In the genomic region with DNA sequence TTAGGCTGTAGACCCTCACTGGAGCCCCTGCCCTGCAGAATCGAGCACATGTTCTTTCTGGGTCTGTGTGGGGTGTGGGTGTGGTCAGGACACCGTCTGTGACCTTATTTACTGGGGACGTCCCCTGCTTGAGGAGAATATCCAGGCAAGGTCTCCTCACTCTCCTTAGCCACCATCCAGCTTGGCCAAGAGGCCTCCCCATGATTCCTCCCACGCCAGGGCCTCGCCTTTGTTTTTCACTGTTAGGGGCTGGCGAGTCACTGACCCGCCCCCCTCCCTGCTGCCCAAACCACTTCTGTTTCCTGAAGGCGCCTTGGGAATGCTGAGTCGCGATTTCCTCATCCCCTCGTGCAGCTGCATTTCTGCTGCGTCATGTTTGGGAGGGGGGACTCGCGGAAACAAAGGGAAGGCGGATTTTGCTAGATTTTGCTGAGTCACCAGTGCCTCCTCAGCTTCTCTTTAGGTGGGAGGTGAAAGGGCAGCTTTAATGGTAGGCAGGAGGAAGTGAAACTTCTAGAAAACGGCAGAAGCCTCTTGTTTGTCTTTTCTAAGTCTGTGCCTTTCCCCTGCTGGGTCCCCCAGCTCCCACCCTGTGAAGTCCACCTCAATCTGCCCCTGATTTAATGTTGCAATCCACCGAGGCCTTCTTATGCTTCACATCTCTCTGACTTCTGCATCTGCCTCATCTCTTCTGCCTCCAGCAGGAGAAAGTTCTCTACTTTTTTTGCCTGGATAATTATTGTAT, we compare ENCODE assay signal across 1 cellular context.
TF ChIP-seq lines count a peak whose summit lies in the region.

No MANE protein-coding gene starts in this region.

TF ChIP-seq in HepG2, 621 proteins besides CTCF, POLR2A, EP300 and RAD21 (continued from another document and continues in another):
- TF ChIP-seq, protein P1, sequence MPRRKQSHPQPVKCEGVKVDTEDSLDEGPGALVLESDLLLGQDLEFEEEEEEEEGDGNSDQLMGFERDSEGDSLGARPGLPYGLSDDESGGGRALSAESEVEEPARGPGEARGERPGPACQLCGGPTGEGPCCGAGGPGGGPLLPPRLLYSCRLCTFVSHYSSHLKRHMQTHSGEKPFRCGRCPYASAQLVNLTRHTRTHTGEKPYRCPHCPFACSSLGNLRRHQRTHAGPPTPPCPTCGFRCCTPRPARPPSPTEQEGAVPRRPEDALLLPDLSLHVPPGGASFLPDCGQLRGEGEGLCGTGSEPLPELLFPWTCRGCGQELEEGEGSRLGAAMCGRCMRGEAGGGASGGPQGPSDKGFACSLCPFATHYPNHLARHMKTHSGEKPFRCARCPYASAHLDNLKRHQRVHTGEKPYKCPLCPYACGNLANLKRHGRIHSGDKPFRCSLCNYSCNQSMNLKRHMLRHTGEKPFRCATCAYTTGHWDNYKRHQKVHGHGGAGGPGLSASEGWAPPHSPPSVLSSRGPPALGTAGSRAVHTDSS (CRISPR knock-in tag; conservative IDR thresholded peaks at IDR 0.05), result no peak
- peak; percentile 88 for TF ChIP-seq BHLHE40 (IDR thresholded peaks at IDR 0.05; ENCODE audit: low read length)
- TF ChIP-seq SALL2 (CRISPR knock-in tag; IDR thresholded peaks at IDR 0.05), result 0 out of 2 replicates have a peak, but pooled peaks have one; percentile 32
- TF ChIP-seq ZNF605 (CRISPR knock-in tag; IDR thresholded peaks at IDR 0.05), result peak; percentile 93
- TF ChIP-seq TBX2 (CRISPR knock-in tag; IDR thresholded peaks at IDR 0.05; ENCODE audit: borderline replicate concordance), result peak; percentile 52; the same call in 1 of the 2 replicates
- TF ChIP-seq, protein P2, sequence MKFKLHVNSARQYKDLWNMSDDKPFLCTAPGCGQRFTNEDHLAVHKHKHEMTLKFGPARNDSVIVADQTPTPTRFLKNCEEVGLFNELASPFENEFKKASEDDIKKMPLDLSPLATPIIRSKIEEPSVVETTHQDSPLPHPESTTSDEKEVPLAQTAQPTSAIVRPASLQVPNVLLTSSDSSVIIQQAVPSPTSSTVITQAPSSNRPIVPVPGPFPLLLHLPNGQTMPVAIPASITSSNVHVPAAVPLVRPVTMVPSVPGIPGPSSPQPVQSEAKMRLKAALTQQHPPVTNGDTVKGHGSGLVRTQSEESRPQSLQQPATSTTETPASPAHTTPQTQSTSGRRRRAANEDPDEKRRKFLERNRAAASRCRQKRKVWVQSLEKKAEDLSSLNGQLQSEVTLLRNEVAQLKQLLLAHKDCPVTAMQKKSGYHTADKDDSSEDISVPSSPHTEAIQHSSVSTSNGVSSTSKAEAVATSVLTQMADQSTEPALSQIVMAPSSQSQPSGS (CRISPR knock-in tag; IDR thresholded peaks at IDR 0.05), result peak; percentile 67; the same call in 1 of the 2 replicates
- peak; percentile 45; the same call in 1 of the 2 replicates for TF ChIP-seq ZNF619 (CRISPR knock-in tag; IDR thresholded peaks at IDR 0.05)
- no peak for TF ChIP-seq FOXP1 (IDR thresholded peaks at IDR 0.05)
- TF ChIP-seq FOXP1 (CRISPR knock-in tag; IDR thresholded peaks at IDR 0.05), result peak; percentile 70
- TF ChIP-seq, protein P3, sequence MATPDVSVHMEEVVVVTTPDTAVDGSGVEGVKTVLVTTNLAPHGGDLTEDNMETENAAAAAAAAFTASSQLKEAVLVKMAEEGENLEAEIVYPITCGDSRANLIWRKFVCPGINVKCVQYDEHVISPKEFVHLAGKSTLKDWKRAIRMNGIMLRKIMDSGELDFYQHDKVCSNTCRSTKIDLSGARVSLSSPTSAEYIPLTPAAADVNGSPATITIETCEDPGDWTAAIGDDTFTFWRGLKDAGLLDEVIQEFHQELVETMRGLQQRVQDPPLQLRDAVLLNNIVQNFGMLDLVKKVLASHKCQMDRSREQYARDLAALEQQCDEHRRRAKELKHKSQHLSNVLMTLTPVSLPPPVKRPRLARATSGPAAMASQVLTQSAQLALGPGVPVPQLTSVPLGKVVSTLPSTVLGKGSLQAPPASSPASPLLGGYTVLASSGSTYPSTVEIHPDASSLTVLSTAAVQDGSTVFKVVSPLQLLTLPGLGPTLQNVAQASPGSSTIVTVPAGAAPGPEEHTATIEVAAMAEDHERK (CRISPR knock-in tag; IDR thresholded peaks at IDR 0.05; ENCODE audit: low read depth), result no peak
- TF ChIP-seq MAFF (IDR thresholded peaks at IDR 0.05; ENCODE audit: low read depth, low read length), result peak; percentile 100
- TF ChIP-seq NCOA2 (CRISPR knock-in tag; IDR thresholded peaks at IDR 0.05), result peak; percentile 67; the same call in 1 of the 2 replicates
- TF ChIP-seq FOXA3 (CRISPR knock-in tag; IDR thresholded peaks at IDR 0.05), result peak; percentile 68
- no peak for TF ChIP-seq ZNF792 (CRISPR knock-in tag; IDR thresholded peaks at IDR 0.05)
- 0 out of 2 replicates have a peak, but pooled peaks have one; percentile 44 for TF ChIP-seq ESRRA (CRISPR knock-in tag; IDR thresholded peaks at IDR 0.05; ENCODE audit: low read depth)
- peak; percentile 84 for TF ChIP-seq ZKSCAN5 (CRISPR knock-in tag; IDR thresholded peaks at IDR 0.05)
- TF ChIP-seq, protein P4, sequence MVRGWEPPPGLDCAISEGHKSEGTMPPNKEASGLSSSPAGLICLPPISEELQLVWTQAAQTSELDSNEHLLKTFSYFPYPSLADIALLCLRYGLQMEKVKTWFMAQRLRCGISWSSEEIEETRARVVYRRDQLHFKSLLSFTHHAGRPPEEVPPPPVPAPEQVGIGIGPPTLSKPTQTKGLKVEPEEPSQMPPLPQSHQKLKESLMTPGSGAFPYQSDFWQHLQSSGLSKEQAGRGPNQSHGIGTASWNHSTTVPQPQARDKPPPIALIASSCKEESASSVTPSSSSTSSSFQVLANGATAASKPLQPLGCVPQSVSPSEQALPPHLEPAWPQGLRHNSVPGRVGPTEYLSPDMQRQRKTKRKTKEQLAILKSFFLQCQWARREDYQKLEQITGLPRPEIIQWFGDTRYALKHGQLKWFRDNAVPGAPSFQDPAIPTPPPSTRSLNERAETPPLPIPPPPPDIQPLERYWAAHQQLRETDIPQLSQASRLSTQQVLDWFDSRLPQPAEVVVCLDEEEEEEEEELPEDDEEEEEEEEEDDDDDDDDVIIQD (CRISPR knock-in tag; IDR thresholded peaks at IDR 0.05; ENCODE audit: low read depth), result peak; percentile 44; the same call in 1 of the 2 replicates
- TF ChIP-seq KLF16 (CRISPR knock-in tag; IDR thresholded peaks at IDR 0.05), result peak in 1 of 2 experiments; percentile 91; a peak in 2 of 4 replicates
- TF ChIP-seq EED (CRISPR knock-in tag; IDR thresholded peaks at IDR 0.05), result 0 out of 2 replicates have a peak, but pooled peaks have one; percentile 32
- TF ChIP-seq, protein P5, sequence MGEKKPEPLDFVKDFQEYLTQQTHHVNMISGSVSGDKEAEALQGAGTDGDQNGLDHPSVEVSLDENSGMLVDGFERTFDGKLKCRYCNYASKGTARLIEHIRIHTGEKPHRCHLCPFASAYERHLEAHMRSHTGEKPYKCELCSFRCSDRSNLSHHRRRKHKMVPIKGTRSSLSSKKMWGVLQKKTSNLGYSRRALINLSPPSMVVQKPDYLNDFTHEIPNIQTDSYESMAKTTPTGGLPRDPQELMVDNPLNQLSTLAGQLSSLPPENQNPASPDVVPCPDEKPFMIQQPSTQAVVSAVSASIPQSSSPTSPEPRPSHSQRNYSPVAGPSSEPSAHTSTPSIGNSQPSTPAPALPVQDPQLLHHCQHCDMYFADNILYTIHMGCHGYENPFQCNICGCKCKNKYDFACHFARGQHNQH (CRISPR knock-in tag; IDR thresholded peaks at IDR 0.05), result peak; percentile 93
- TF ChIP-seq ZFP1 (CRISPR knock-in tag; IDR thresholded peaks at IDR 0.05), result 0 out of 2 replicates have a peak, but pooled peaks have one; percentile 41
- TF ChIP-seq ZEB1 (IDR thresholded peaks at IDR 0.05; ENCODE audit: insufficient replicate concordance, low read depth), result peak; percentile 63
- no peak for TF ChIP-seq ZNF781 (CRISPR knock-in tag; IDR thresholded peaks at IDR 0.05; ENCODE audit: borderline replicate concordance, not compliant biosample characterization)
- TF ChIP-seq, protein P6, sequence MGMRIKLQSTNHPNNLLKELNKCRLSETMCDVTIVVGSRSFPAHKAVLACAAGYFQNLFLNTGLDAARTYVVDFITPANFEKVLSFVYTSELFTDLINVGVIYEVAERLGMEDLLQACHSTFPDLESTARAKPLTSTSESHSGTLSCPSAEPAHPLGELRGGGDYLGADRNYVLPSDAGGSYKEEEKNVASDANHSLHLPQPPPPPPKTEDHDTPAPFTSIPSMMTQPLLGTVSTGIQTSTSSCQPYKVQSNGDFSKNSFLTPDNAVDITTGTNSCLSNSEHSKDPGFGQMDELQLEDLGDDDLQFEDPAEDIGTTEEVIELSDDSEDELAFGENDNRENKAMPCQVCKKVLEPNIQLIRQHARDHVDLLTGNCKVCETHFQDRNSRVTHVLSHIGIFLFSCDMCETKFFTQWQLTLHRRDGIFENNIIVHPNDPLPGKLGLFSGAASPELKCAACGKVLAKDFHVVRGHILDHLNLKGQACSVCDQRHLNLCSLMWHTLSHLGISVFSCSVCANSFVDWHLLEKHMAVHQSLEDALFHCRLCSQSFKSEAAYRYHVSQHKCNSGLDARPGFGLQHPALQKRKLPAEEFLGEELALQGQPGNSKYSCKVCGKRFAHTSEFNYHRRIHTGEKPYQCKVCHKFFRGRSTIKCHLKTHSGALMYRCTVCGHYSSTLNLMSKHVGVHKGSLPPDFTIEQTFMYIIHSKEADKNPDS (CRISPR knock-in tag; IDR thresholded peaks at IDR 0.05), result no peak
- TF ChIP-seq, protein P7, sequence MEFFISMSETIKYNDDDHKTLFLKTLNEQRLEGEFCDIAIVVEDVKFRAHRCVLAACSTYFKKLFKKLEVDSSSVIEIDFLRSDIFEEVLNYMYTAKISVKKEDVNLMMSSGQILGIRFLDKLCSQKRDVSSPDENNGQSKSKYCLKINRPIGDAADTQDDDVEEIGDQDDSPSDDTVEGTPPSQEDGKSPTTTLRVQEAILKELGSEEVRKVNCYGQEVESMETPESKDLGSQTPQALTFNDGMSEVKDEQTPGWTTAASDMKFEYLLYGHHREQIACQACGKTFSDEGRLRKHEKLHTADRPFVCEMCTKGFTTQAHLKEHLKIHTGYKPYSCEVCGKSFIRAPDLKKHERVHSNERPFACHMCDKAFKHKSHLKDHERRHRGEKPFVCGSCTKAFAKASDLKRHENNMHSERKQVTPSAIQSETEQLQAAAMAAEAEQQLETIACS (CRISPR knock-in tag; IDR thresholded peaks at IDR 0.05), result no peak
- TF ChIP-seq DNMT3B (CRISPR knock-in tag; conservative IDR thresholded peaks at IDR 0.05), result 0 out of 2 replicates have a peak, but pooled peaks have one; percentile 24
- TF ChIP-seq, protein P8, sequence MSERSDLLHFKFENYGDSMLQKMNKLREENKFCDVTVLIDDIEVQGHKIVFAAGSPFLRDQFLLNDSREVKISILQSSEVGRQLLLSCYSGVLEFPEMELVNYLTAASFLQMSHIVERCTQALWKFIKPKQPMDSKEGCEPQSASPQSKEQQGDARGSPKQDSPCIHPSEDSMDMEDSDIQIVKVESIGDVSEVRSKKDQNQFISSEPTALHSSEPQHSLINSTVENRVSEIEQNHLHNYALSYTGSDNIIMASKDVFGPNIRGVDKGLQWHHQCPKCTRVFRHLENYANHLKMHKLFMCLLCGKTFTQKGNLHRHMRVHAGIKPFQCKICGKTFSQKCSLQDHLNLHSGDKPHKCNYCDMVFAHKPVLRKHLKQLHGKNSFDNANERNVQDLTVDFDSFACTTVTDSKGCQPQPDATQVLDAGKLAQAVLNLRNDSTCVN (CRISPR knock-in tag; IDR thresholded peaks at IDR 0.05; ENCODE audit: borderline replicate concordance), result peak; percentile 29; the same call in 1 of the 2 replicates
- TF ChIP-seq SMYD3 (CRISPR knock-in tag; IDR thresholded peaks at IDR 0.05), result no peak
- peak; percentile 97 for TF ChIP-seq ZNF441 (CRISPR knock-in tag; IDR thresholded peaks at IDR 0.05; ENCODE audit: borderline replicate concordance)
- TF ChIP-seq TARDBP (CRISPR knock-in tag; IDR thresholded peaks at IDR 0.05), result peak; percentile 80
- no peak for TF ChIP-seq NONO (IDR thresholded peaks at IDR 0.05)
- TF ChIP-seq NONO (CRISPR knock-in tag; conservative IDR thresholded peaks at IDR 0.05), result peak; percentile 40; the same call in 1 of the 2 replicates
- no peak; the same call in 1 of the 2 replicates for TF ChIP-seq ATF7 (IDR thresholded peaks at IDR 0.05)
- TF ChIP-seq ATF7 (CRISPR knock-in tag; IDR thresholded peaks at IDR 0.05), result peak; percentile 81; the same call in 1 of the 2 replicates
- TF ChIP-seq, protein P9, sequence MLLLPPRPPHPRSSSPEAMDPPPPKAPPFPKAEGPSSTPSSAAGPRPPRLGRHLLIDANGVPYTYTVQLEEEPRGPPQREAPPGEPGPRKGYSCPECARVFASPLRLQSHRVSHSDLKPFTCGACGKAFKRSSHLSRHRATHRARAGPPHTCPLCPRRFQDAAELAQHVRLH (CRISPR knock-in tag; IDR thresholded peaks at IDR 0.05; ENCODE audit: borderline replicate concordance, low read depth), result peak; percentile 74; the same call in 1 of the 2 replicates
- TF ChIP-seq ZNF10 (CRISPR knock-in tag; IDR thresholded peaks at IDR 0.05; ENCODE audit: borderline replicate concordance, low read depth), result no peak
- peak; percentile 99 for TF ChIP-seq SAP130 (CRISPR knock-in tag; IDR thresholded peaks at IDR 0.05; ENCODE audit: low read depth)
- no peak for TF ChIP-seq ZNF12 (CRISPR knock-in tag; IDR thresholded peaks at IDR 0.05)
- TF ChIP-seq NR2F2 (IDR thresholded peaks at IDR 0.05; ENCODE audit: borderline replicate concordance, low read depth), result peak; percentile 55; the same call in 1 of the 2 replicates
- peak; percentile 63; the same call in 1 of the 2 replicates for TF ChIP-seq ARNTL (CRISPR knock-in tag; IDR thresholded peaks at IDR 0.05)
- TF ChIP-seq, protein P10, sequence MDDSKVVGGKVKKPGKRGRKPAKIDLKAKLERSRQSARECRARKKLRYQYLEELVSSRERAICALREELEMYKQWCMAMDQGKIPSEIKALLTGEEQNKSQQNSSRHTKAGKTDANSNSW (CRISPR knock-in tag; IDR thresholded peaks at IDR 0.05; ENCODE audit: borderline replicate concordance), result no peak
- TF ChIP-seq HOXA3 (CRISPR knock-in tag; IDR thresholded peaks at IDR 0.05), result peak; percentile 82; the same call in 1 of the 2 replicates
- TF ChIP-seq, protein P11, sequence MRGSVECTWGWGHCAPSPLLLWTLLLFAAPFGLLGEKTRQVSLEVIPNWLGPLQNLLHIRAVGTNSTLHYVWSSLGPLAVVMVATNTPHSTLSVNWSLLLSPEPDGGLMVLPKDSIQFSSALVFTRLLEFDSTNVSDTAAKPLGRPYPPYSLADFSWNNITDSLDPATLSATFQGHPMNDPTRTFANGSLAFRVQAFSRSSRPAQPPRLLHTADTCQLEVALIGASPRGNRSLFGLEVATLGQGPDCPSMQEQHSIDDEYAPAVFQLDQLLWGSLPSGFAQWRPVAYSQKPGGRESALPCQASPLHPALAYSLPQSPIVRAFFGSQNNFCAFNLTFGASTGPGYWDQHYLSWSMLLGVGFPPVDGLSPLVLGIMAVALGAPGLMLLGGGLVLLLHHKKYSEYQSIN (CRISPR knock-in tag; IDR thresholded peaks at IDR 0.05; ENCODE audit: borderline replicate concordance), result no peak
- TF ChIP-seq CBX5 (CRISPR knock-in tag; IDR thresholded peaks at IDR 0.05; ENCODE audit: borderline replicate concordance), result peak; percentile 91; the same call in 1 of the 2 replicates
- TF ChIP-seq MED13 (CRISPR knock-in tag; IDR thresholded peaks at IDR 0.05), result 0 out of 2 replicates have a peak, but pooled peaks have one; percentile 34
